Comparison of ENCODE assay signal across 24 cellular contexts in the genomic region with DNA sequence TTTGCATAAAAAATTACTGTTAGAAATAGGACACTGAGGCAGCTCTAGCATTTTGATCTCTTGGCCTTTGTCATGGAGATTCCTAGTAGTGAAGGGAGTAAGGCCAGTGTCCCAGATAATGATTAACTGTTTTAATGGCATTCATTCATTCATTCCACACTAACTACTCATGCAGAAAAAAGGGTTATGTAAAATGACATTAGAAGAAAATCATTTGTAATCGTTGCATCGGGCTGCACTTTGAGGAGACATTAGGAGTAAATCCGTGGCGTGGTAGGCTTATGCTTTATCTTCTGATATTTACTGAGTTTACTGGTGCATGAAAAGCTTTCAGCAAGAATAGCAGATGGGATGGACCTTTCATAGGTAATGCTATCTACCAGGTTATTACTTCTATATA.
DNase-seq lines count a peak whose midpoint lies in the region; ATAC-seq, FAIRE-seq and TF ChIP-seq lines count a peak whose summit lies in the region.
"Had no signal": no experiment of that assay in that cellular context is flagged by ENCODE, and none has a peak within 500 bp of the region (broad histone marks: within the 10 kb centered on the region; RNA-seq: fewer than 3 reads in every experiment).

No MANE protein-coding gene starts in this region.

- no peaks in the 10 kb centered on the region for H3K9me3 Mint-ChIP-seq in naive B cell
- H3K9me3 Mint-ChIP-seq in activated CD8-positive, alpha-beta T cell treated with anti-CD3 and anti-CD28 coated beads for 36 hours = no peaks in the 10 kb centered on the region
- H3K9me3 Mint-ChIP-seq: activated CD4-positive, alpha-beta memory T cell treated with anti-CD3 and anti-CD28 coated beads for 36 hours; activated naive CD8-positive, alpha-beta T cell treated with anti-CD3 and anti-CD28 coated beads, Interleukin-2, amount 10 ng/mL, durations not matched to agents 7 days and 5 days had no signal

- H3K36me3 ChIP-seq in OCI-LY1 (ENCODE audit: insufficient read depth, low read length) = peaks cover 19% of the 10 kb centered on the region; the same call in 1 of the 2 replicates
- H3K36me3 ChIP-seq: neutrophil, thoracic aorta, vagina had no signal

- H3K4me1 Mint-ChIP-seq in naive B cell = peaks cover 40 to 54% (median 42%) of the 10 kb centered on the region in 3 donors
- H3K4me1 Mint-ChIP-seq in activated CD8-positive, alpha-beta T cell treated with anti-CD3 and anti-CD28 coated beads for 36 hours (ENCODE audit: low read depth) = no peaks in the 10 kb centered on the region
- H3K4me1 Mint-ChIP-seq: activated naive CD8-positive, alpha-beta T cell treated with anti-CD3 and anti-CD28 coated beads, Interleukin-2, amount 10 ng/mL, durations not matched to agents 7 days and 5 days had no signal

- H3K4me3 ChIP-seq in OCI-LY1 (ENCODE audit: low read depth, low read length, poor library complexity, severe bottlenecking) = no peak overlapping the region
- H3K4me3 ChIP-seq: lung, smooth muscle cell, thoracic aorta, vagina had no signal

- 0 out of 2 replicates have a peak, but pooled peaks cover 15% of the 10 kb centered on the region for H3K79me2 ChIP-seq in OCI-LY1 (ENCODE audit: insufficient read depth, low read length)

- peaks cover 0 to 9% of the 10 kb centered on the region in 2 donors for H3K36me3 Mint-ChIP-seq in naive B cell
- no peaks in the 10 kb centered on the region for H3K36me3 Mint-ChIP-seq in activated CD8-positive, alpha-beta T cell treated with anti-CD3 and anti-CD28 coated beads for 36 hours (ENCODE audit: low read depth)
- H3K36me3 Mint-ChIP-seq: activated CD4-positive, alpha-beta memory T cell treated with anti-CD3 and anti-CD28 coated beads for 36 hours; activated naive CD8-positive, alpha-beta T cell treated with anti-CD3 and anti-CD28 coated beads, Interleukin-2, amount 10 ng/mL, durations not matched to agents 7 days and 5 days had no signal

- POLR2A ChIA-PET in activated CD8-positive, alpha-beta T cell treated with anti-CD3 and anti-CD28 coated beads for 36 hours (lab: Charles Lee) = no interaction called here

- H3K4me2 ChIP-seq in OCI-LY1 (ENCODE audit: low read length) = no peak overlapping the region; the same call in 1 of the 2 replicates
- H3K4me2 ChIP-seq: smooth muscle cell had no signal

- no peak for TF ChIP-seq POLR2A in GM12892 (IDR thresholded peaks at IDR 0.05; ENCODE audit: low read depth, low read length)

- H3K4me1 ChIP-seq in OCI-LY1 (ENCODE audit: insufficient read depth, low read length, severe bottlenecking) = peaks cover 83% of the 10 kb centered on the region
- H3K4me1 ChIP-seq: vagina had no signal

- CTCF ChIA-PET in activated CD8-positive, alpha-beta T cell treated with anti-CD3 and anti-CD28 coated beads for 36 hours (lab: Charles Lee) = no interaction called here

- peak overlapping the region; percentile 100 for H3K27ac ChIP-seq in OCI-LY1 (ENCODE audit: low read depth, low read length, poor library complexity, severe bottlenecking)
- H3K27ac ChIP-seq: thoracic aorta, vagina had no signal

- peak; percentile 43 for DNase-seq in COLO668 (lab: John Stamatoyannopoulos, UW; ENCODE audit: unreplicated experiment)
- no peak for DNase-seq in GM12892 (ENCODE audit: insufficient read length)
- no peak for DNase-seq in naive B cell
- DNase-seq in DMS79 (lab: John Stamatoyannopoulos, UW) = no peak
- DNase-seq in left cardiac atrium = no peak
- no peak for DNase-seq in activated CD8-positive, alpha-beta T cell treated with anti-CD3 and anti-CD28 coated beads for 36 hours
- DNase-seq: activated CD4-positive, alpha-beta memory T cell treated with anti-CD3 and anti-CD28 coated beads for 36 hours; activated CD4-positive, CD25-positive, alpha-beta regulatory T cell; activated effector memory CD4-positive, alpha-beta T cell treated with Interleukin-2 at 50 U/mL for 16 hours; activated naive CD8-positive, alpha-beta T cell treated with anti-CD3 and anti-CD28 coated beads, Interleukin-2, amount 10 ng/mL, durations not matched to agents 7 days and 5 days; AML-193; COR-L47; effector CD4-positive, alpha-beta T cell; HCEC 1CT; NCI-H1436 treated with DMSO at 0.1 percent for 48 hours; NCI-H524; stimulated activated naive CD4-positive, alpha-beta T cell; T-helper 9 cell had no signal

- H3F3A ChIP-seq in OCI-LY1 (ENCODE audit: insufficient read depth, low read length) = no peaks in the 10 kb centered on the region

- H3K27me3 ChIP-seq in OCI-LY1 (ENCODE audit: insufficient read depth, low read length) = no peaks in the 10 kb centered on the region
- H3K27me3 ChIP-seq: neutrophil, vagina had no signal

- no peak overlapping the region for H3K4me3 Mint-ChIP-seq in naive B cell
- no peak overlapping the region for H3K4me3 Mint-ChIP-seq in activated CD8-positive, alpha-beta T cell treated with anti-CD3 and anti-CD28 coated beads for 36 hours
- H3K4me3 Mint-ChIP-seq: activated CD4-positive, alpha-beta memory T cell treated with anti-CD3 and anti-CD28 coated beads for 36 hours; activated naive CD8-positive, alpha-beta T cell treated with anti-CD3 and anti-CD28 coated beads, Interleukin-2, amount 10 ng/mL, durations not matched to agents 7 days and 5 days had no signal

- H3K9me2 ChIP-seq in OCI-LY1 (ENCODE audit: low read depth, low read length) = no peaks in the 10 kb centered on the region

- TF ChIP-seq CTCF in OCI-LY1 (IDR thresholded peaks at IDR 0.05; ENCODE audit: low read length) = no peak
- no peak for TF ChIP-seq CTCF in activated CD8-positive, alpha-beta T cell treated with anti-CD3 and anti-CD28 coated beads for 36 hours (IDR thresholded peaks at IDR 0.05)

- H3K9ac ChIP-seq in OCI-LY1 (ENCODE audit: low read length) = no peak overlapping the region

- H3K27ac Mint-ChIP-seq in naive B cell = peak overlapping the region in 4 of 6 donors; percentile 39 to 87 (median 74)
- no peak overlapping the region for H3K27ac Mint-ChIP-seq in activated CD8-positive, alpha-beta T cell treated with anti-CD3 and anti-CD28 coated beads for 36 hours
- H3K27ac Mint-ChIP-seq: activated CD4-positive, alpha-beta memory T cell treated with anti-CD3 and anti-CD28 coated beads for 36 hours; activated naive CD8-positive, alpha-beta T cell treated with anti-CD3 and anti-CD28 coated beads, Interleukin-2, amount 10 ng/mL, durations not matched to agents 7 days and 5 days had no signal

- intact Hi-C loops in left cardiac atrium (cut with DNase I) = no loop called here
- intact Hi-C loops in activated CD8-positive, alpha-beta T cell treated with anti-CD3 and anti-CD28 coated beads for 36 hours (cut with micrococcal nuclease) = no loop called here

- peak; percentile 53 for FAIRE-seq in GM12892 (lab: Jason Lieb, UNC)

- ATAC-seq in naive B cell (ENCODE audit: low read depth in 2 of 2) (no peak), left cardiac atrium (no peak)
- no peak for ATAC-seq in activated CD8-positive, alpha-beta T cell treated with anti-CD3 and anti-CD28 coated beads for 36 hours

- no peaks in the 10 kb centered on the region for H4K20me1 ChIP-seq in OCI-LY1 (ENCODE audit: insufficient read depth, low read length)

- no peaks in the 10 kb centered on the region for H3K9me3 ChIP-seq in OCI-LY1 (ENCODE audit: low read length)
- H3K9me3 ChIP-seq: neutrophil, thoracic aorta, vagina had no signal

- H2AFZ ChIP-seq in OCI-LY1 (ENCODE audit: low read length) = no peak overlapping the region

- no peaks in the 10 kb centered on the region for H3K27me3 Mint-ChIP-seq in naive B cell
- no peaks in the 10 kb centered on the region for H3K27me3 Mint-ChIP-seq in activated CD8-positive, alpha-beta T cell treated with anti-CD3 and anti-CD28 coated beads for 36 hours
- H3K27me3 Mint-ChIP-seq: activated CD4-positive, alpha-beta memory T cell treated with anti-CD3 and anti-CD28 coated beads for 36 hours; activated naive CD8-positive, alpha-beta T cell treated with anti-CD3 and anti-CD28 coated beads, Interleukin-2, amount 10 ng/mL, durations not matched to agents 7 days and 5 days had no signal
